In genomic region chr18:67682516-67682915, GRCh38 we compare ENCODE assay signal across 29 cellular contexts.
"Had no signal": no experiment of that assay in that cellular context is flagged by ENCODE, and none has a peak within 500 bp of the region (broad histone marks: within the 10 kb centered on the region; RNA-seq: fewer than 3 reads in every experiment).

No MANE protein-coding gene starts in this region.

- H3K4me2 ChIP-seq: smooth muscle cell had no signal

- H3K36me3 ChIP-seq: esophagus muscularis mucosa, heart right ventricle, left lung, prostate gland, right atrium auricular region, suprapubic skin, transverse colon, upper lobe of right lung, uterus had no signal

- DNase-seq: dorsolateral prefrontal cortex; effector CD4-positive, alpha-beta T cell; foreskin melanocyte; glutamatergic neuron; heart right ventricle; hippocampal formation; left cardiac atrium; left lung; mesendoderm; midbrain; naive thymus-derived CD4-positive, alpha-beta T cell; nephron progenitor cell; nucleus accumbens; stimulated activated CD4-positive, alpha-beta T cell treated with anti-CD3 and anti-CD28 coated beads, Interleukin-12 subunit alpha, Interleukin-12 subunit beta, amount 100 ng/mL, for 4 hours; stimulated activated CD4-positive, alpha-beta T cell treated with anti-CD3 and anti-CD28 coated beads, Interleukin-1b, Interleukin-23, amount 100 ng/mL, for 48 hours; stimulated activated CD4-positive, alpha-beta T cell treated with anti-CD3 and anti-CD28 coated beads, Interleukin-4, amount 100 ng/mL, for 1 hour; stimulated activated CD8-positive, alpha-beta memory T cell treated with anti-CD3 and anti-CD28 coated beads, Interleukin-4, amount 100 ng/mL, for 48 hours; stimulated activated naive CD4-positive, alpha-beta T cell; stimulated activated naive CD8-positive, alpha-beta T cell treated with anti-CD3 and anti-CD28 coated beads, Interleukin-15, amount 100 ng/mL, for 72 hours; transverse colon; upper lobe of right lung; uterus had no signal

- FAIRE-seq: islet of Langerhans had no signal

- H3K4me1 ChIP-seq: esophagus muscularis mucosa, heart right ventricle, left lung, prostate gland, right atrium auricular region, suprapubic skin, transverse colon, upper lobe of right lung, uterus had no signal

- H3K27ac ChIP-seq: dorsolateral prefrontal cortex, epithelial cell of prostate, esophagus muscularis mucosa, heart right ventricle, left lung, prostate gland, right atrium auricular region, suprapubic skin, transverse colon, upper lobe of right lung, uterus had no signal

- H3K27me3 ChIP-seq: dorsolateral prefrontal cortex, esophagus muscularis mucosa, heart right ventricle, left lung, right atrium auricular region, suprapubic skin, transverse colon, upper lobe of right lung, uterus had no signal

- H3K4me3 ChIP-seq: dorsolateral prefrontal cortex, esophagus muscularis mucosa, heart right ventricle, left lung, prostate gland, right atrium auricular region, smooth muscle cell, suprapubic skin, transverse colon, upper lobe of right lung, uterus had no signal

- H3K9me3 ChIP-seq: esophagus muscularis mucosa, left lung, prostate gland, right atrium auricular region, suprapubic skin, transverse colon, upper lobe of right lung, uterus had no signal
